ENCODE assay signal across 9 cellular contexts in genomic region chr2:231462729-231463465, GRCh38. TPM values are rescaled to one million over a fixed set of nuclear protein-coding genes. Genes with fewer than 3 reads are reported as not detected.
DNase-seq lines count a peak whose midpoint lies in the region; ATAC-seq and TF ChIP-seq lines count a peak whose summit lies in the region.
"Had no signal": no experiment of that assay in that cellular context is flagged by ENCODE, and none has a peak within 500 bp of the region (broad histone marks: within the 10 kb centered on the region; RNA-seq: fewer than 3 reads in every experiment).

No MANE protein-coding gene starts in this region.

- peak overlapping the region; percentile 100 for H3K9ac ChIP-seq in KMS-11

- H3K4me2 ChIP-seq in KMS-11 = peak overlapping the region; percentile 79

- CTCF ChIA-PET in GM10248 (lab: Yijun Ruan, JAX) = interaction anchor here (0.7 to 2.3 kb wide), 8 partner anchors 10 to 359 kb away, joined by 3 to 23 read pairs (median 3); no protein-coding TSS in a partner anchor

- peaks cover 52% of the 10 kb centered on the region for H3K4me1 ChIP-seq in KMS-11 (ENCODE audit: low read depth, poor library complexity, severe bottlenecking)

- no peak overlapping the region for H2AFZ ChIP-seq in KMS-11 (ENCODE audit: low read depth)

- peaks cover 74% of the 10 kb centered on the region for H3K79me2 ChIP-seq in KMS-11 (ENCODE audit: insufficient read depth, low read depth)

- POLR2A ChIA-PET in naive thymus-derived CD8-positive, alpha-beta T cell (lab: Charles Lee) = interaction anchor here (0.5 to 4.2 kb wide), 15 partner anchors 10 to 246 kb away, joined by 3 to 100 read pairs (median 5); partner anchors contain the start of gene PTMA
- POLR2A ChIA-PET in GM10248 (lab: Yijun Ruan, JAX) = interaction anchor here (0.5 to 5.8 kb wide), 3 partner anchors 10 to 142 kb away, joined by 3 to 120 read pairs (median 3); no protein-coding TSS in a partner anchor

- H3K27ac Mint-ChIP-seq in dendritic cell treated with granulocyte-macrophage colony-stimulating factor and Interleukin-4, amounts not matched to agents 40 ng/mL and 50 ng/mL, for 4 days = peak overlapping the region; percentile 94
- H3K27ac Mint-ChIP-seq in naive thymus-derived CD8-positive, alpha-beta T cell = peak overlapping the region; percentile 99 to 100 (median 100)

- H3K4me3 Mint-ChIP-seq in dendritic cell treated with granulocyte-macrophage colony-stimulating factor and Interleukin-4, amounts not matched to agents 40 ng/mL and 50 ng/mL, for 4 days = peak overlapping the region; percentile 96
- H3K4me3 Mint-ChIP-seq in naive thymus-derived CD8-positive, alpha-beta T cell = peak overlapping the region; percentile 91 to 99 (median 96)

- H3K9me3 Mint-ChIP-seq in dendritic cell treated with granulocyte-macrophage colony-stimulating factor and Interleukin-4, amounts not matched to agents 40 ng/mL and 50 ng/mL, for 4 days = no peaks in the 10 kb centered on the region
- no peaks in the 10 kb centered on the region for H3K9me3 Mint-ChIP-seq in naive thymus-derived CD8-positive, alpha-beta T cell

- peak overlapping the region; percentile 99 for H3K27ac ChIP-seq in KMS-11

- TF ChIP-seq CTCF in AG10803 (conservative IDR thresholded peaks at IDR 0.05; ENCODE audit: low read length) (no peak), KMS-11 (conservative IDR thresholded peaks at IDR 0.05; ENCODE audit: low read depth, low read length) (no peak), GM10248 (IDR thresholded peaks at IDR 0.05; ENCODE audit: control extremely low read depth, extremely low read depth, low read depth, missing control alignments) (no peak)

- H3K27me3 Mint-ChIP-seq in dendritic cell treated with granulocyte-macrophage colony-stimulating factor and Interleukin-4, amounts not matched to agents 40 ng/mL and 50 ng/mL, for 4 days = no peaks in the 10 kb centered on the region
- peaks cover 0 to 3% (median 0%) of the 10 kb centered on the region in 5 donors for H3K27me3 Mint-ChIP-seq in naive thymus-derived CD8-positive, alpha-beta T cell

- peaks cover 65% of the 10 kb centered on the region for H3K36me3 Mint-ChIP-seq in dendritic cell treated with granulocyte-macrophage colony-stimulating factor and Interleukin-4, amounts not matched to agents 40 ng/mL and 50 ng/mL, for 4 days (ENCODE audit: low read depth)
- peaks cover 30 to 59% (median 30%) of the 10 kb centered on the region in 3 donors for H3K36me3 Mint-ChIP-seq in naive thymus-derived CD8-positive, alpha-beta T cell

- H3K4me3 ChIP-seq in AG10803 (ENCODE audit: low read length) (peak overlapping the region; percentile 96), KMS-11 (IDR thresholded peaks at IDR 0.05; ENCODE audit: insufficient read depth, low read depth, low read length) (peak overlapping the region; percentile 66)

- H3K36me3 ChIP-seq in KMS-11 (ENCODE audit: insufficient read depth) = peaks cover 48% of the 10 kb centered on the region

- no peak for DNase-seq in AG10803 (ENCODE audit: low read depth)
- DNase-seq in naive thymus-derived CD8-positive, alpha-beta T cell = no peak
- DNase-seq in GM10248 (ENCODE audit: extremely low spot score) = no peak
- no peak for DNase-seq in NCI-H1048 (lab: John Stamatoyannopoulos, UW)
- DNase-seq in NCI-H2107 (lab: John Stamatoyannopoulos, UW) = no peak
- DNase-seq: NCI-H1930 had no signal

- H4K20me1 ChIP-seq in KMS-11 (ENCODE audit: insufficient read depth) = peaks cover 54% of the 10 kb centered on the region

- no peaks in the 10 kb centered on the region for H3K27me3 ChIP-seq in KMS-11 (ENCODE audit: insufficient read depth, low read depth)

- no peak for ATAC-seq in naive thymus-derived CD8-positive, alpha-beta T cell
- ATAC-seq in GM21447 (IDR thresholded peaks at IDR 0.05; ENCODE audit: unreplicated experiment) = no peak

- intact Hi-C loops in dendritic cell treated with granulocyte-macrophage colony-stimulating factor and Interleukin-4, amounts not matched to agents 40 ng/mL and 50 ng/mL, for 4 days (cut with micrococcal nuclease) = no loop called here

- peaks cover 52% of the 10 kb centered on the region for H3K4me1 Mint-ChIP-seq in dendritic cell treated with granulocyte-macrophage colony-stimulating factor and Interleukin-4, amounts not matched to agents 40 ng/mL and 50 ng/mL, for 4 days (ENCODE audit: low read depth)
- peaks cover 29 to 58% (median 56%) of the 10 kb centered on the region in 4 donors for H3K4me1 Mint-ChIP-seq in naive thymus-derived CD8-positive, alpha-beta T cell

RNA-seq across cellular contexts. Expression of gene NCL, which starts 1.4 kb away (rescaled TPM):
- 100 to 1,000 TPM; 446 to 467 TPM for total RNA-seq in naive thymus-derived CD8-positive, alpha-beta T cell
- polyA plus RNA-seq in naive thymus-derived CD8-positive, alpha-beta T cell = 100 to 1,000 TPM; 370 to 590 (median 468) TPM
